13 cellular contexts compared by ENCODE assay signal in genomic region chr7:23332881-23333612, GRCh38. TPM values are rescaled to one million over a fixed set of nuclear protein-coding genes. Genes with fewer than 3 reads are reported as not detected.
A peak's percentile ranks its signal among the peaks of the same experiment; 100 is the strongest.
DNase-seq lines count a peak whose midpoint lies in the region; ATAC-seq, FAIRE-seq and TF ChIP-seq lines count a peak whose summit lies in the region.
"Had no signal": no experiment of that assay in that cellular context is flagged by ENCODE, and none has a peak within 500 bp of the region (broad histone marks: within the 10 kb centered on the region; RNA-seq: fewer than 3 reads in every experiment).

No MANE protein-coding gene starts in this region.

- no TSS peak for BruUV-seq in HepG2 (replicated peaks; lab: Mats Ljungman, UMichigan)

- no peak overlapping the region for H3K9ac ChIP-seq in HepG2 (ENCODE audit: insufficient read depth, low read depth, low read length)

- no peak for TF ChIP-seq CTCF in right lobe of liver (IDR thresholded peaks at IDR 0.05)
- no peak for TF ChIP-seq CTCF in HepG2 (CRISPR knock-in tag; IDR thresholded peaks at IDR 0.05)
- TF ChIP-seq CTCF in lower lobe of right lung (IDR thresholded peaks at IDR 0.05), result no peak
- TF ChIP-seq CTCF in tibial artery (IDR thresholded peaks at IDR 0.05), result no peak

- FAIRE-seq in HepG2 (lab: Jason Lieb, UNC) (no peak), GM12891 (lab: Jason Lieb, UNC) (no peak)

- CTCF ChIA-PET in HepG2 (lab: Yijun Ruan, JAX; ENCODE audit: low intra/inter-chr PET ratio, low total read pairs), result no interaction called here

- ATAC-seq in right lobe of liver, result peak; percentile 32 to 65 (median 42)
- ATAC-seq in HepG2, result no peak
- ATAC-seq in lower lobe of right lung, result peak in 1 of 2 donors; percentile 46
- ATAC-seq in GM19452 (IDR thresholded peaks at IDR 0.05; ENCODE audit: unreplicated experiment), result no peak
- ATAC-seq: activated naive CD8-positive, alpha-beta T cell treated with anti-CD3 and anti-CD28 coated beads, Interleukin-2, amount 50 U/mL, for 24 hours; T-helper 17 cell had no signal

- no peaks in the 10 kb centered on the region for H3K27me3 ChIP-seq in right lobe of liver
- no peaks in the 10 kb centered on the region for H3K27me3 ChIP-seq in HepG2 (ENCODE audit: control insufficient read depth in 1 of 2, insufficient read depth in 2 of 2, low read length in 2 of 2)
- H3K27me3 ChIP-seq in lower lobe of right lung (ENCODE audit: low read depth), result no peaks in the 10 kb centered on the region
- H3K27me3 ChIP-seq in tibial artery, result peaks cover 0 to 3% of the 10 kb centered on the region in 2 donors
- H3K27me3 ChIP-seq: MG63 had no signal

- H3K4me3 ChIP-seq in right lobe of liver, result no peak overlapping the region
- H3K4me3 ChIP-seq in HepG2 (replicated peaks in 1 of 3; ENCODE audit: insufficient read depth in 1 of 3, low read depth in 2 of 3, low read length in 3 of 3), result no peak overlapping the region
- H3K4me3 ChIP-seq in lower lobe of right lung, result no peak overlapping the region
- H3K4me3 ChIP-seq in tibial artery, result no peak overlapping the region
- H3K4me3 ChIP-seq: MG63 had no signal

- no peak for TF ChIP-seq RAD21 in HepG2 (CRISPR knock-in tag; IDR thresholded peaks at IDR 0.05)

- intact Hi-C loops in right lobe of liver (cut with DNase I), result no loop called here
- intact Hi-C loops in HepG2 (cut with micrococcal nuclease; ENCODE audit: unreplicated experiment), result loop anchor here (2.0 kb wide), 1 partner anchor 64 kb away; no protein-coding TSS in a partner anchor
- intact Hi-C loops in lower lobe of right lung (cut with DNase I), result no loop called here
- intact Hi-C loops in tibial artery (cut with DNase I; ENCODE audit: low total_unique reads), result no loop called here

- DNase-seq in right lobe of liver (peak in 1 of 3 donors; percentile 21), HepG2 (ENCODE audit: low spot score) (no peak), dedifferentiated amniotic fluid mesenchymal stem cell (ENCODE audit: extremely low spot score) (peak; percentile 31), lower lobe of right lung (no peak), GM12891 (ENCODE audit: insufficient read length, low spot score) (no peak), tibial artery (no peak), NCI-H510A treated with DMSO at 0.1 percent for 48 hours (lab: John Stamatoyannopoulos, UW) (no peak)
- DNase-seq: activated naive CD8-positive, alpha-beta T cell treated with anti-CD3 and anti-CD28 coated beads, Interleukin-2, amount 50 U/mL, for 24 hours; NK-92 treated with Interleukin-12 subunit alpha and Interleukin-12 subunit beta, amount 100 ng/mL, for 24 hours; retina; T-helper 17 cell had no signal

- H3K36me3 ChIP-seq in right lobe of liver (no peaks in the 10 kb centered on the region), HepG2 (replicated peaks in 1 of 2; ENCODE audit: control insufficient read depth in 1 of 2, insufficient read depth in 2 of 2, low read length in 2 of 2) (peaks cover 8 to 36% of the 10 kb centered on the region in 2 experiments), lower lobe of right lung (no peaks in the 10 kb centered on the region), tibial artery (no peaks in the 10 kb centered on the region)

- no peak overlapping the region for H3K27ac ChIP-seq in right lobe of liver
- no peak overlapping the region for H3K27ac ChIP-seq in HepG2 (ENCODE audit: extremely low read length, insufficient read depth, low read length)
- peak overlapping the region; percentile 65 for H3K27ac ChIP-seq in lower lobe of right lung
- no peak overlapping the region for H3K27ac ChIP-seq in tibial artery

- H2AFZ ChIP-seq in HepG2 (ENCODE audit: low read length), result no peak overlapping the region

- in situ Hi-C loops in HepG2 (cut with HindIII; ENCODE audit: extremely low pct_ligation_motif_present, low pct_unique_long_range_greater_than_20kb), result no loop called here

- no peak overlapping the region for H3K4me2 ChIP-seq in HepG2 (ENCODE audit: low read depth, low read length)

- no peaks in the 10 kb centered on the region for H3K9me3 ChIP-seq in right lobe of liver
- H3K9me3 ChIP-seq in HepG2 (ENCODE audit: low read length), result peaks cover 8% of the 10 kb centered on the region; the same call in 1 of the 2 replicates
- H3K9me3 ChIP-seq in lower lobe of right lung, result no peaks in the 10 kb centered on the region
- no peaks in the 10 kb centered on the region for H3K9me3 ChIP-seq in tibial artery
- H3K9me3 ChIP-seq: MG63 had no signal

- H3K4me1 ChIP-seq in right lobe of liver (peaks cover 0 to 54% (median 6%) of the 10 kb centered on the region in 4 donors), HepG2 (ENCODE audit: insufficient read depth, low read length) (peaks cover 68% of the 10 kb centered on the region), lower lobe of right lung (peaks cover 44% of the 10 kb centered on the region), tibial artery (peaks cover 0 to 16% (median 3%) of the 10 kb centered on the region in 4 donors)

- TF ChIP-seq EP300 in HepG2 (IDR thresholded peaks at IDR 0.05; ENCODE audit: low read depth in 2 of 2, low read length in 2 of 2), result no peak
- no peak for TF ChIP-seq EP300 in HepG2 (CRISPR knock-in tag; IDR thresholded peaks at IDR 0.05; ENCODE audit: borderline replicate concordance)

- POLR2A ChIA-PET in HepG2 (lab: Yijun Ruan, JAX), result interaction anchor here (1.3 to 1.5 kb wide), 2 partner anchors 25 to 39 kb away, joined by 5 to 6 read pairs; no protein-coding TSS in a partner anchor

- no peaks in the 10 kb centered on the region for H3K79me2 ChIP-seq in HepG2 (ENCODE audit: insufficient read depth, low read length)

- TF ChIP-seq POLR2A in right lobe of liver (IDR thresholded peaks at IDR 0.05) (no peak), HepG2 (IDR thresholded peaks at IDR 0.05; ENCODE audit: insufficient read depth in 1 of 2, low read depth in 2 of 2, low read length in 2 of 2) (no peak), GM12891 (IDR thresholded peaks at IDR 0.05; ENCODE audit: low read depth, low read length) (no peak)

- 7% methylated on average over 4 of the region's 4 CpGs for WGBS in right lobe of liver (ENCODE audit: insufficient coverage, low coverage, low lambda C conversion rate, missing lambda C conversion rate)
- 96% methylated on average over 4 of the region's 4 CpGs for WGBS in HepG2 (ENCODE audit: low lambda C conversion rate)

- H4K20me1 ChIP-seq in HepG2 (ENCODE audit: insufficient read depth, low read length), result no peaks in the 10 kb centered on the region

TF ChIP-seq in GM12891, 5 proteins besides CTCF, POLR2A, EP300 and RAD21:
- TF ChIP-seq SPI1 (IDR thresholded peaks at IDR 0.05; ENCODE audit: low read depth, low read length) (no peak), POLR2AphosphoS5 (IDR thresholded peaks at IDR 0.05; ENCODE audit: low read depth, low read length) (no peak), TAF1 (IDR thresholded peaks at IDR 0.05; ENCODE audit: low read depth, low read length) (no peak), POU2F2 (IDR thresholded peaks at IDR 0.05; ENCODE audit: low read depth, low read length) (no peak), PAX5 (IDR thresholded peaks at IDR 0.05; ENCODE audit: insufficient read depth, low read length, severe bottlenecking) (no peak)
TF ChIP-seq in GM12891: peak in this region for 0.

RNA-seq across cellular contexts. Expression of gene MALSU1, which starts 33.9 kb away (rescaled TPM):
- total RNA-seq in right lobe of liver (10 to 100 TPM; 36.7 to 55.1 (median 44.7) TPM), HepG2 (2016; rRNA removed; fragmentation: Illumina TruSeq; extraction: Trizol) (141 and 188 TPM in 2 replicates), lower lobe of right lung (41.4 TPM)
- 55.4 and 74.4 TPM in 2 replicates for total RNA-seq in HepG2 (2016; cell fraction: cytosol; rRNA removed; fragmentation: Illumina TruSeq; extraction: Trizol; ENCODE audit: low read depth)
- total RNA-seq in HepG2 (2016; cell fraction: insoluble cytoplasmic fraction; rRNA removed; fragmentation: Illumina TruSeq; extraction: Trizol), result 134 and 186 TPM in 2 replicates
- 96.1 and 111 TPM in 2 replicates for total RNA-seq in HepG2 (2016; cell fraction: membrane; rRNA removed; fragmentation: Illumina TruSeq; extraction: Trizol)
- 49.1 and 52.9 TPM in 2 replicates for total RNA-seq in HepG2 (2016; cell fraction: nucleus; rRNA removed; fragmentation: Illumina TruSeq; extraction: Trizol)
- 51.6 and 72.0 TPM in 2 replicates for polyA plus RNA-seq in HepG2 (2011; rRNA removed)
- polyA plus RNA-seq in HepG2 (2011; cell fraction: cytosol; rRNA removed), result 82.4 and 82.6 TPM in 2 replicates
- polyA plus RNA-seq in HepG2 (2011; cell fraction: nucleus; rRNA removed), result 24.8 and 38.6 TPM in 2 replicates
- polyA plus RNA-seq in HepG2 (2012), result 58.1 and 99.3 TPM in 2 replicates
- 78.8 and 82.1 TPM in 2 replicates for polyA plus RNA-seq in HepG2 (2016; cell fraction: cytosol; fragmentation: Illumina TruSeq; extraction: Trizol; ENCODE audit: low read depth)
- 213 and 216 TPM in 2 replicates for polyA plus RNA-seq in HepG2 (2016; cell fraction: insoluble cytoplasmic fraction; fragmentation: Illumina TruSeq; extraction: Trizol; ENCODE audit: low read depth)
- polyA plus RNA-seq in HepG2 (2016; cell fraction: membrane; fragmentation: Illumina TruSeq; extraction: Trizol; ENCODE audit: low read depth), result 91.1 and 105 TPM in 2 replicates
- polyA plus RNA-seq in HepG2 (2016; cell fraction: nucleus; fragmentation: Illumina TruSeq; extraction: Trizol; ENCODE audit: insufficient read depth, low read depth), result 99.5 and 103 TPM in 2 replicates
- polyA minus RNA-seq in HepG2 (2011; rRNA and poly(A)+ RNA removed; ENCODE audit: low replicate concordance), result 18.4 and 23.7 TPM in 2 replicates
- 40.5 and 48.0 TPM in 2 replicates for polyA minus RNA-seq in HepG2 (2011; cell fraction: cytosol; rRNA and poly(A)+ RNA removed)
- 41.1 and 44.5 TPM in 2 replicates for polyA minus RNA-seq in HepG2 (2011; cell fraction: nucleus; rRNA and poly(A)+ RNA removed)
- polyA plus RNA-seq in GM12891 (2012; ENCODE audit: low read depth, missing spikeins), result 61.7 TPM

Comparison
In these comparisons a context has a peak if more than half of its experiments do, and no peak if none do; other contexts are left out.
1. ATAC-seq: peak in right lobe of liver (4 of 4); none in HepG2 (single experiment) and GM19452 (single experiment).